Comparison of ENCODE assay signal across 31 cellular contexts in genomic region chr15:39669671-39670070, GRCh38.
"Had no signal": no experiment of that assay in that cellular context is flagged by ENCODE, and none has a peak within 500 bp of the region (broad histone marks: within the 10 kb centered on the region; RNA-seq: fewer than 3 reads in every experiment).

No MANE protein-coding gene starts in this region.

- H3K9me3 Mint-ChIP-seq: activated CD4-positive, alpha-beta memory T cell treated with anti-CD3 and anti-CD28 coated beads for 36 hours; activated CD4-positive, alpha-beta T cell treated with anti-CD3 and anti-CD28 coated beads, Interleukin-2, amount 10 ng/mL, durations not matched to agents 24 days and 14 days; activated naive CD4-positive, alpha-beta T cell treated with anti-CD3 and anti-CD28 coated beads, Interleukin-2, amount 10 ng/mL, durations not matched to agents 7 days and 5 days; activated naive CD8-positive, alpha-beta T cell treated with anti-CD3 and anti-CD28 coated beads, Interleukin-2, amount 10 ng/mL, durations not matched to agents 7 days and 5 days; activated T-helper 1 cell treated with anti-CD3 and anti-CD28 coated beads, Interleukin-12 subunit alpha, Interleukin-12 subunit beta, Interleukin-2, Interleukin-4 antibody, amounts not matched to agents 30 ng/mL and 10 ng/mL and 1 ng/mL, durations not matched to agents 14 hours and 24 hours and 36 hours; immature natural killer cell; mesothelial cell of epicardium; naive B cell had no signal

- H3K4me1 Mint-ChIP-seq: activated CD4-positive, alpha-beta T cell treated with anti-CD3 and anti-CD28 coated beads, Interleukin-2, amount 10 ng/mL, durations not matched to agents 24 days and 14 days; activated naive CD4-positive, alpha-beta T cell treated with anti-CD3 and anti-CD28 coated beads, Interleukin-2, amount 10 ng/mL, durations not matched to agents 7 days and 5 days; activated naive CD8-positive, alpha-beta T cell treated with anti-CD3 and anti-CD28 coated beads, Interleukin-2, amount 10 ng/mL, durations not matched to agents 7 days and 5 days; naive B cell had no signal

- ATAC-seq: activated CD4-positive, CD25-positive, alpha-beta regulatory T cell treated with anti-CD3 and anti-CD28 coated beads, Interleukin-2, amount 50 U/mL, for 24 hours; gastroesophageal sphincter; left colon; sciatic nerve; stimulated activated naive CD8-positive, alpha-beta T cell treated with anti-CD3 and anti-CD28 coated beads, Interleukin-15, Interleukin-2, amounts not matched to agents 100 U/mL and 50 U/mL, for 24 hours had no signal

- H3K36me3 Mint-ChIP-seq: activated CD4-positive, alpha-beta memory T cell treated with anti-CD3 and anti-CD28 coated beads for 36 hours; activated naive CD4-positive, alpha-beta T cell treated with anti-CD3 and anti-CD28 coated beads, Interleukin-2, amount 10 ng/mL, durations not matched to agents 7 days and 5 days; activated naive CD8-positive, alpha-beta T cell treated with anti-CD3 and anti-CD28 coated beads, Interleukin-2, amount 10 ng/mL, durations not matched to agents 7 days and 5 days; mesothelial cell of epicardium; naive B cell had no signal

- H3K4me3 Mint-ChIP-seq: activated CD4-positive, alpha-beta memory T cell treated with anti-CD3 and anti-CD28 coated beads for 36 hours; activated CD4-positive, alpha-beta T cell treated with anti-CD3 and anti-CD28 coated beads, Interleukin-2, amount 10 ng/mL, durations not matched to agents 24 days and 14 days; activated naive CD4-positive, alpha-beta T cell treated with anti-CD3 and anti-CD28 coated beads, Interleukin-2, amount 10 ng/mL, durations not matched to agents 7 days and 5 days; activated naive CD8-positive, alpha-beta T cell treated with anti-CD3 and anti-CD28 coated beads, Interleukin-2, amount 10 ng/mL, durations not matched to agents 7 days and 5 days; activated T-helper 1 cell treated with anti-CD3 and anti-CD28 coated beads, Interleukin-12 subunit alpha, Interleukin-12 subunit beta, Interleukin-2, Interleukin-4 antibody, amounts not matched to agents 30 ng/mL and 10 ng/mL and 1 ng/mL, durations not matched to agents 14 hours and 24 hours and 36 hours; immature natural killer cell; mesothelial cell of epicardium; naive B cell had no signal

- DNase-seq: activated CD4-positive, alpha-beta memory T cell treated with anti-CD3 and anti-CD28 coated beads for 36 hours; activated CD4-positive, alpha-beta T cell treated with anti-CD3 and anti-CD28 coated beads, Interleukin-2, amount 10 ng/mL, durations not matched to agents 24 days and 14 days; activated CD8-positive, alpha-beta memory T cell treated with anti-CD3 and anti-CD28 coated beads, Interleukin-2, amount 50 U/mL, for 4 hours; activated effector memory CD4-positive, alpha-beta T cell treated with anti-CD3 and anti-CD28 coated beads, Interleukin-2, amount 50 U/mL, for 16 hours; activated naive CD4-positive, alpha-beta T cell treated with anti-CD3 and anti-CD28 coated beads, Interleukin-2, amount 10 ng/mL, durations not matched to agents 7 days and 5 days; activated naive CD8-positive, alpha-beta T cell treated with anti-CD3 and anti-CD28 coated beads, Interleukin-2, amount 10 ng/mL, durations not matched to agents 7 days and 5 days; activated T-cell treated with anti-CD3 and anti-CD28 coated beads, Interleukin-2, amount 50 U/mL, for 1 hour; brain microvascular endothelial cell; dorsolateral prefrontal cortex; effector memory CD4-positive, alpha-beta T cell; erythroblast; hypothalamus; immature natural killer cell; kidney; left colon; mammary epithelial cell; naive B cell; ovary; stimulated activated CD4-positive, alpha-beta T cell treated with anti-CD3 and anti-CD28 coated beads, Interleukin-12 subunit alpha, Interleukin-12 subunit beta, amount 100 ng/mL, for 4 hours; stimulated activated CD4-positive, alpha-beta T cell treated with anti-CD3 and anti-CD28 coated beads, Interleukin-4, amount 100 ng/mL, for 1 hour; stimulated activated naive CD8-positive, alpha-beta T cell treated with anti-CD3 and anti-CD28 coated beads, Interleukin-15, Interleukin-2, amounts not matched to agents 100 U/mL and 50 U/mL, for 24 hours; testis; transverse colon; WERI-Rb-1 had no signal

- FAIRE-seq: astrocyte, kidney had no signal

- H3K27me3 Mint-ChIP-seq: activated CD4-positive, alpha-beta memory T cell treated with anti-CD3 and anti-CD28 coated beads for 36 hours; progenitor cell of endocrine pancreas had no signal

- H3K27ac Mint-ChIP-seq: activated CD4-positive, alpha-beta memory T cell treated with anti-CD3 and anti-CD28 coated beads for 36 hours; activated CD4-positive, alpha-beta T cell treated with anti-CD3 and anti-CD28 coated beads, Interleukin-2, amount 10 ng/mL, durations not matched to agents 24 days and 14 days; activated naive CD4-positive, alpha-beta T cell treated with anti-CD3 and anti-CD28 coated beads, Interleukin-2, amount 10 ng/mL, durations not matched to agents 7 days and 5 days; activated naive CD8-positive, alpha-beta T cell treated with anti-CD3 and anti-CD28 coated beads, Interleukin-2, amount 10 ng/mL, durations not matched to agents 7 days and 5 days; activated T-helper 1 cell treated with anti-CD3 and anti-CD28 coated beads, Interleukin-12 subunit alpha, Interleukin-12 subunit beta, Interleukin-2, Interleukin-4 antibody, amounts not matched to agents 30 ng/mL and 10 ng/mL and 1 ng/mL, durations not matched to agents 14 hours and 24 hours and 36 hours; mesothelial cell of epicardium; progenitor cell of endocrine pancreas had no signal
